21 cellular contexts compared by ENCODE assay signal in the genomic region with DNA sequence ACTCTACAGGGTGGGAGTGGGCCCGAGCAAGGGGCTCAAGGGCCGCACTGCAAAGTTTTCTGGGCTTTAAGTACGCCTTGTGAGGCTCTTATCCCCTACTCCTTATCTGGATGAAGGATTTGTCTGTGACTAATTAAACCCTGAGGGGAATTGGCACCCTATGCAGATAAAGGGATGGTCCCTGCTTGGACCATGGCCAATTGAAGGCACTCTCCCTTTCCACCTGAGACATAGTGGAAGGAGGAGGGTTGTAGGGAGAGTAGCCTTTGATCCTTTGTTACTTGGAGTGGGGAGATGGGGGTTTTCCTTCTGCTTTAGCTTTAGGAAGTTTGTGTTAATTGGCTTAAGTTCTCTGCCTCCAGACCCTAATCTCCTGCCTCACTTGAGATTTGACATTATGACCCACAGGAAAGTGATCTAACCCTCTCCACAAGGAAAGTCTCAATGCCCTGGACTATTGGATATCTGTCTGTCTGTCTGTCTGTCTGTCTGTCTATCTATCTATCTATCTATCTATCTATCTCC.
"Had no signal": no experiment of that assay in that cellular context is flagged by ENCODE, and none has a peak within 500 bp of the region (broad histone marks: within the 10 kb centered on the region; RNA-seq: fewer than 3 reads in every experiment).

No MANE protein-coding gene starts in this region.

- H3K4me3 ChIP-seq: colonic mucosa, heart right ventricle, left ventricle myocardium inferior, lower lobe of right lung, psoas muscle, right lobe of liver, testis, tibial nerve had no signal

- H3K27me3 ChIP-seq: colonic mucosa, heart right ventricle, neutrophil, right lobe of liver, testis, tibial nerve had no signal

- H3K4me1 Mint-ChIP-seq: memory B cell; naive B cell; nephron; stimulated activated memory B cell treated with anti-CD40 and anti-IgM and Interleukin-4, amounts not matched to agents 10 μg/mL and 1 μg/mL and 100 μg/mL, for 72 hours; stimulated activated naive CD8-positive, alpha-beta T cell treated with anti-CD3 and anti-CD28 coated beads, Interleukin-15, amount 100 ng/mL, for 72 hours had no signal

- H3K4me3 Mint-ChIP-seq: memory B cell; naive B cell; nephron; stimulated activated memory B cell treated with anti-CD40 and anti-IgM and Interleukin-4, amounts not matched to agents 10 μg/mL and 1 μg/mL and 100 μg/mL, for 72 hours; stimulated activated naive CD8-positive, alpha-beta T cell treated with anti-CD3 and anti-CD28 coated beads, Interleukin-15, amount 100 ng/mL, for 72 hours had no signal

- H3K36me3 Mint-ChIP-seq: memory B cell; naive B cell; stimulated activated memory B cell treated with anti-CD40 and anti-IgM and Interleukin-4, amounts not matched to agents 10 μg/mL and 1 μg/mL and 100 μg/mL, for 72 hours had no signal

- FAIRE-seq: frontal cortex, keratinocyte had no signal

- H3K36me3 ChIP-seq: colonic mucosa, heart right ventricle, left ventricle myocardium inferior, lower lobe of right lung, neutrophil, right lobe of liver, tibial nerve had no signal

- H3K27ac Mint-ChIP-seq: memory B cell; naive B cell; nephron; stimulated activated memory B cell treated with anti-CD40 and anti-IgM and Interleukin-4, amounts not matched to agents 10 μg/mL and 1 μg/mL and 100 μg/mL, for 72 hours; stimulated activated naive CD8-positive, alpha-beta T cell treated with anti-CD3 and anti-CD28 coated beads, Interleukin-15, amount 100 ng/mL, for 72 hours had no signal

- H3K27me3 Mint-ChIP-seq: memory B cell; naive B cell; stimulated activated memory B cell treated with anti-CD40 and anti-IgM and Interleukin-4, amounts not matched to agents 10 μg/mL and 1 μg/mL and 100 μg/mL, for 72 hours; stimulated activated naive CD8-positive, alpha-beta T cell treated with anti-CD3 and anti-CD28 coated beads, Interleukin-15, amount 100 ng/mL, for 72 hours had no signal

- DNase-seq: colonic mucosa; dermis blood vessel endothelial cell; effector CD4-positive, alpha-beta T cell; heart right ventricle; hypothalamus; left ventricle myocardium inferior; lower lobe of right lung; naive B cell; psoas muscle; retina; right lobe of liver; stimulated activated CD4-positive, alpha-beta T cell treated with anti-CD3 and anti-CD28 coated beads, Interleukin-4, amount 100 ng/mL, for 24 hours; stimulated activated naive CD8-positive, alpha-beta T cell treated with anti-CD3 and anti-CD28 coated beads, Interleukin-15, amount 100 ng/mL, for 72 hours; testis had no signal

- H3K9me3 Mint-ChIP-seq: memory B cell; nephron; stimulated activated memory B cell treated with anti-CD40 and anti-IgM and Interleukin-4, amounts not matched to agents 10 μg/mL and 1 μg/mL and 100 μg/mL, for 72 hours had no signal
